In genomic region chr4:2057382-2058065, GRCh38 we compare ENCODE assay signal across 14 cellular contexts. TPM values are rescaled to one million over a fixed set of nuclear protein-coding genes. Genes with fewer than 3 reads are reported as not detected.
DNase-seq lines count a peak whose midpoint lies in the region; ATAC-seq, FAIRE-seq and TF ChIP-seq lines count a peak whose summit lies in the region.
"Had no signal": no experiment of that assay in that cellular context is flagged by ENCODE, and none has a peak within 500 bp of the region (broad histone marks: within the 10 kb centered on the region; RNA-seq: fewer than 3 reads in every experiment).

No MANE protein-coding gene starts in this region.

- no peak overlapping the region for H3K27ac Mint-ChIP-seq in activated naive CD4-positive, alpha-beta T cell treated with anti-CD3 and anti-CD28 coated beads for 36 hours
- no peak overlapping the region for H3K27ac Mint-ChIP-seq in WTC11
- peak overlapping the region; percentile 81 for H3K27ac Mint-ChIP-seq in glutamatergic neuron (ENCODE audit: unreplicated experiment)

- no peaks in the 10 kb centered on the region for H3K9me3 Mint-ChIP-seq in activated naive CD4-positive, alpha-beta T cell treated with anti-CD3 and anti-CD28 coated beads for 36 hours
- H3K9me3 Mint-ChIP-seq in WTC11 (no peaks in the 10 kb centered on the region), glutamatergic neuron (ENCODE audit: unreplicated experiment) (peaks cover 6% of the 10 kb centered on the region)

- H3K36me3 Mint-ChIP-seq in activated naive CD4-positive, alpha-beta T cell treated with anti-CD3 and anti-CD28 coated beads for 36 hours (ENCODE audit: low read depth): no peaks in the 10 kb centered on the region
- H3K36me3 Mint-ChIP-seq in WTC11 (no peaks in the 10 kb centered on the region), glutamatergic neuron (ENCODE audit: unreplicated experiment) (peaks cover 5% of the 10 kb centered on the region)

- intact Hi-C loops in activated naive CD4-positive, alpha-beta T cell treated with anti-CD3 and anti-CD28 coated beads for 36 hours (cut with micrococcal nuclease): no loop called here

- DNase-seq in activated naive CD4-positive, alpha-beta T cell treated with anti-CD3 and anti-CD28 coated beads for 36 hours: no peak
- no peak for DNase-seq in activated naive CD4-positive, alpha-beta T cell (lab: John Stamatoyannopoulos, UW)
- DNase-seq in WTC11 (ENCODE audit: low spot score) (no peak), glutamatergic neuron (peak; percentile 11), retina (peak; percentile 41), EL (no peak), urothelium cell line (ENCODE audit: low spot score) (no peak), NCI-H2107 (lab: John Stamatoyannopoulos, UW) (no peak)
- DNase-seq: DMS 273 treated with DMSO at 0.1 percent for 48 hours, left colon, NCI-H226, uterus had no signal

- no peak for FAIRE-seq in urothelium cell line (lab: Jason Lieb, UNC)

- CTCF ChIA-PET in activated naive CD4-positive, alpha-beta T cell treated with anti-CD3 and anti-CD28 coated beads for 36 hours (lab: Charles Lee): interaction anchor here (0.7 kb wide), 1 partner anchor 364 kb away, joined by 3 read pairs; no protein-coding TSS in a partner anchor
- CTCF ChIA-PET in WTC11 (lab: Charles Lee): interaction anchor here (1.6 kb wide), 1 partner anchor 16 kb away, joined by 5 read pairs; a partner anchor contains a TSS

- ATAC-seq in WTC11: no peak
- ATAC-seq: left colon, right cardiac atrium, SK-N-SH treated with all-trans-retinoic acid at 6 μM for 48 hours had no signal

- peaks cover 32% of the 10 kb centered on the region for H3K27me3 Mint-ChIP-seq in activated naive CD4-positive, alpha-beta T cell treated with anti-CD3 and anti-CD28 coated beads for 36 hours (ENCODE audit: low read depth)
- H3K27me3 Mint-ChIP-seq in WTC11 (ENCODE audit: low read depth) (peaks cover 53% of the 10 kb centered on the region), glutamatergic neuron (ENCODE audit: unreplicated experiment) (peaks cover 12% of the 10 kb centered on the region)

- no peaks in the 10 kb centered on the region for H3K4me1 Mint-ChIP-seq in activated naive CD4-positive, alpha-beta T cell treated with anti-CD3 and anti-CD28 coated beads for 36 hours (ENCODE audit: low read depth)
- peaks cover 4% of the 10 kb centered on the region for H3K4me1 Mint-ChIP-seq in WTC11
- H3K4me1 Mint-ChIP-seq in glutamatergic neuron (ENCODE audit: low read depth, unreplicated experiment): no peaks in the 10 kb centered on the region

- TF ChIP-seq CTCF in WTC11 (IDR thresholded peaks at IDR 0.05) (no peak), glutamatergic neuron (IDR thresholded peaks at IDR 0.05; ENCODE audit: partially characterized antibody, unreplicated experiment) (no peak)

- POLR2A ChIA-PET in WTC11 (lab: Charles Lee): interaction anchor here (0.5 kb wide), 1 partner anchor 44 kb away, joined by 3 read pairs; no protein-coding TSS in a partner anchor

- H3K4me3 Mint-ChIP-seq in activated naive CD4-positive, alpha-beta T cell treated with anti-CD3 and anti-CD28 coated beads for 36 hours: peak overlapping the region; percentile 32
- H3K4me3 Mint-ChIP-seq in WTC11 (peak overlapping the region; percentile 55), glutamatergic neuron (ENCODE audit: unreplicated experiment) (peak overlapping the region; percentile 79)

TF ChIP-seq in WTC11, 78 proteins besides CTCF, POLR2A, EP300 and RAD21:
- TF ChIP-seq TCF7 (CRISPR knock-in tag; IDR thresholded peaks at IDR 0.05; ENCODE audit: low read depth) (no peak), ZBTB43 (CRISPR knock-in tag; IDR thresholded peaks at IDR 0.05) (no peak), TEAD4 (CRISPR knock-in tag; IDR thresholded peaks at IDR 0.05) (no peak), NFYB (CRISPR knock-in tag; conservative IDR thresholded peaks at IDR 0.05; ENCODE audit: low read depth) (no peak), ELF4 (CRISPR knock-in tag; IDR thresholded peaks at IDR 0.05; ENCODE audit: low read depth) (no peak), ZNF396 (CRISPR knock-in tag; IDR thresholded peaks at IDR 0.05; ENCODE audit: borderline replicate concordance) (no peak), CREB1 (CRISPR knock-in tag; IDR thresholded peaks at IDR 0.05) (no peak), KAT7 (CRISPR knock-in tag; IDR thresholded peaks at IDR 0.05; ENCODE audit: borderline replicate concordance) (no peak)
- TF ChIP-seq, protein P1, sequence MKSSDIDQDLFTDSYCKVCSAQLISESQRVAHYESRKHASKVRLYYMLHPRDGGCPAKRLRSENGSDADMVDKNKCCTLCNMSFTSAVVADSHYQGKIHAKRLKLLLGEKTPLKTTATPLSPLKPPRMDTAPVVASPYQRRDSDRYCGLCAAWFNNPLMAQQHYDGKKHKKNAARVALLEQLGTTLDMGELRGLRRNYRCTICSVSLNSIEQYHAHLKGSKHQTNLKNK (CRISPR knock-in tag; IDR thresholded peaks at IDR 0.05): no peak
- TF ChIP-seq, protein P2, sequence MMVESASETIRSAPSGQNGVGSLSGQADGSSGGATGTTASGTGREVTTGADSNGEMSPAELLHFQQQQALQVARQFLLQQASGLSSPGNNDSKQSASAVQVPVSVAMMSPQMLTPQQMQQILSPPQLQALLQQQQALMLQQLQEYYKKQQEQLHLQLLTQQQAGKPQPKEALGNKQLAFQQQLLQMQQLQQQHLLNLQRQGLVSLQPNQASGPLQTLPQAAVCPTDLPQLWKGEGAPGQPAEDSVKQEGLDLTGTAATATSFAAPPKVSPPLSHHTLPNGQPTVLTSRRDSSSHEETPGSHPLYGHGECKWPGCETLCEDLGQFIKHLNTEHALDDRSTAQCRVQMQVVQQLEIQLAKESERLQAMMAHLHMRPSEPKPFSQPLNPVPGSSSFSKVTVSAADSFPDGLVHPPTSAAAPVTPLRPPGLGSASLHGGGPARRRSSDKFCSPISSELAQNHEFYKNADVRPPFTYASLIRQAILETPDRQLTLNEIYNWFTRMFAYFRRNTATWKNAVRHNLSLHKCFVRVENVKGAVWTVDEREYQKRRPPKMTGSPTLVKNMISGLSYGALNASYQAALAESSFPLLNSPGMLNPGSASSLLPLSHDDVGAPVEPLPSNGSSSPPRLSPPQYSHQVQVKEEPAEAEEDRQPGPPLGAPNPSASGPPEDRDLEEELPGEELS (CRISPR knock-in tag; IDR thresholded peaks at IDR 0.05): no peak

RNA-seq across cellular contexts. Expression of gene NAT8L, which starts 1.6 kb away (rescaled TPM):
- under 1 TPM; 0.21 to 0.32 TPM for total RNA-seq in activated naive CD4-positive, alpha-beta T cell treated with anti-CD3 and anti-CD28 coated beads for 36 hours
- total RNA-seq in WTC11 (2021) (19.7 to 20.2 TPM (median 20.0 TPM) in 3 replicates), glutamatergic neuron (ENCODE audit: unreplicated experiment) (8.3 TPM)

RNA-seq across cellular contexts. Expression of gene NELFA, which starts 48.8 kb away (rescaled TPM):
- 10 to 100 TPM; 44.1 to 45.3 TPM for total RNA-seq in activated naive CD4-positive, alpha-beta T cell treated with anti-CD3 and anti-CD28 coated beads for 36 hours
- 63.3 to 72.6 TPM (median 69.2 TPM) in 3 replicates for total RNA-seq in WTC11 (2021)
- total RNA-seq in glutamatergic neuron (ENCODE audit: unreplicated experiment): 39.6 TPM

Comparison
In these comparisons a context has a peak if more than half of its experiments do, and no peak if none do; other contexts are left out.
1. DNase-seq: peak in glutamatergic neuron (single experiment) and retina (single experiment); none in activated naive CD4-positive, alpha-beta T cell treated with anti-CD3 and anti-CD28 coated beads for 36 hours (single experiment), activated naive CD4-positive, alpha-beta T cell (0 of 4), WTC11 (single experiment), EL (single experiment), urothelium cell line (single experiment) and NCI-H2107 (single experiment).
2. Peak in every context shown above with its lines, with median percentiles within 50 percentile points of each other: H3K4me3 Mint-ChIP-seq.